ENCODE assay signal across 21 cellular contexts in the genomic region with DNA sequence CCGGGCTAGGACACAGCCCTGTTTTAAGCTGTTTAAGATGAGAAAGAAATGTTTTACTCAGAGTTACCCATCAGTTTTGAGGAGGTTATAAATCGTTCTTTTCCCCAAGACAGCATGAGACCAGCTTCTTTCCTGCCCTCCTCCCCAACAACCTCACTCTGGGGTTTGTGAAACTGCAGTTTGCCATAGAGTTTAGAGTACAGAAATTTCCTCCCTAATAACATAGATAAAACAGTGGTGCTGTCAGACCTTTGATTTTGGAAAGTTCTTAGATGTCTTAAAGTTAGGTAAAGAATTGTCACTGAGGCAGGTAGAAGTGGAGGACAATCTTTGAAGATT.
DNase-seq lines count a peak whose midpoint lies in the region; ATAC-seq and TF ChIP-seq lines count a peak whose summit lies in the region.
"Had no signal": no experiment of that assay in that cellular context is flagged by ENCODE, and none has a peak within 500 bp of the region (broad histone marks: within the 10 kb centered on the region; RNA-seq: fewer than 3 reads in every experiment).

No MANE protein-coding gene starts in this region.

- no peak for DNase-seq in Right ventricle myocardium inferior (ENCODE audit: missing footprints)
- no peak for DNase-seq in cardiac septum (ENCODE audit: low spot score)
- no peak for DNase-seq in hepatocyte (ENCODE audit: low spot score)
- no peak for DNase-seq in aorta
- no peak for DNase-seq in GM19238 (ENCODE audit: insufficient read length, low spot score)
- no peak for DNase-seq in inferior parietal cortex (ENCODE audit: extremely low spot score)
- no peak for DNase-seq in GM10266 (ENCODE audit: extremely low spot score)
- DNase-seq: activated CD8-positive, alpha-beta T cell treated with anti-CD3 and anti-CD28 coated beads, Interleukin-2, amount 10 ng/mL, durations not matched to agents 7 days and 5 days; activated naive CD4-positive, alpha-beta T cell treated with Interleukin-2 at 50 U/mL for 16 hours; activated T-cell treated with anti-CD3 and anti-CD28 coated beads, Interleukin-2, amount 50 U/mL, for 24 hours; NCI-H1436 treated with DMSO at 0.1 percent for 48 hours; NCI-H2171 treated with DMSO at 0.1 percent for 48 hours; spleen; stimulated activated CD4-positive, alpha-beta T cell treated with anti-CD3 and anti-CD28 coated beads, Interleukin-4, amount 100 ng/mL, for 24 hours; T-cell had no signal

- no peaks in the 10 kb centered on the region for H3K9me3 ChIP-seq in hepatocyte (ENCODE audit: low read depth)
- H3K9me3 ChIP-seq in aorta (ENCODE audit: control insufficient read depth, low read length): no peaks in the 10 kb centered on the region
- H3K9me3 ChIP-seq: gastrocnemius medialis, psoas muscle, spleen, tibial nerve had no signal

- H4K20me1 ChIP-seq in hepatocyte (ENCODE audit: insufficient read depth, poor library complexity, severe bottlenecking): no peaks in the 10 kb centered on the region

- ATAC-seq in Right ventricle myocardium inferior: peak; percentile 20
- ATAC-seq in SK-N-SH treated with all-trans-retinoic acid at 6 μM for 48 hours: no peak
- ATAC-seq in aorta (ENCODE audit: low FRiP score): peak; percentile 56
- ATAC-seq: activated CD4-positive, CD25-positive, alpha-beta regulatory T cell treated with anti-CD3 and anti-CD28 coated beads, Interleukin-2, amount 50 U/mL, for 24 hours; activated CD8-positive, alpha-beta T cell treated with anti-CD3 and anti-CD28 coated beads, Interleukin-2, amount 10 ng/mL, durations not matched to agents 7 days and 5 days; gastrocnemius medialis; T-cell had no signal

- no peaks in the 10 kb centered on the region for H3K27me3 ChIP-seq in hepatocyte
- H3K27me3 ChIP-seq in aorta (ENCODE audit: control insufficient read depth in 1 of 2, insufficient read depth in 2 of 2, low read length in 1 of 2): no peaks in the 10 kb centered on the region
- H3K27me3 ChIP-seq: gastrocnemius medialis, spleen, tibial nerve had no signal

- H3K79me2 ChIP-seq in hepatocyte: no peaks in the 10 kb centered on the region

- H3K4me2 ChIP-seq in hepatocyte: no peak overlapping the region

- no peaks in the 10 kb centered on the region for H3K9me2 ChIP-seq in hepatocyte (replicated peaks; ENCODE audit: insufficient read depth)

- no peak overlapping the region for H2AFZ ChIP-seq in hepatocyte

- intact Hi-C loops in Right ventricle myocardium inferior (cut with DNase I): no loop called here
- intact Hi-C loops in cardiac septum (cut with DNase I): no loop called here
- intact Hi-C loops in aorta (cut with DNase I): no loop called here

- TF ChIP-seq CTCF in hepatocyte (IDR thresholded peaks at IDR 0.05; ENCODE audit: poor library complexity): no peak
- no peak for TF ChIP-seq CTCF in GM10266 (IDR thresholded peaks at IDR 0.05; ENCODE audit: control insufficient read depth, insufficient read depth, low read depth, missing control alignments)

- H3K27ac ChIP-seq in hepatocyte: peak overlapping the region; percentile 50
- H3K27ac ChIP-seq in aorta (ENCODE audit: low read depth in 1 of 2, low read length in 2 of 2): peak overlapping the region in 1 of 2 donors; percentile 33
- H3K27ac ChIP-seq: gastrocnemius medialis, HL-60, psoas muscle had no signal

- H3K36me3 ChIP-seq in hepatocyte (replicated peaks; ENCODE audit: insufficient read depth, low read depth): no peaks in the 10 kb centered on the region
- peaks cover 0 to 1% of the 10 kb centered on the region in 2 donors for H3K36me3 ChIP-seq in aorta (ENCODE audit: control insufficient read depth in 1 of 2, insufficient read depth in 2 of 2, low read length in 1 of 2)
- H3K36me3 ChIP-seq: gastrocnemius medialis, spleen, tibial nerve had no signal

- WGBS in hepatocyte (ENCODE audit: low lambda C conversion rate, missing lambda C conversion rate): 50% methylated on average over 2 of the region's 2 CpGs
- WGBS in aorta, 2 donors: 2 to 3% methylated on average over 2 of the region's 2 CpGs

- H3K4me1 ChIP-seq in hepatocyte (ENCODE audit: insufficient read depth): peaks cover 25% of the 10 kb centered on the region
- peaks cover 2 to 8% of the 10 kb centered on the region in 2 donors for H3K4me1 ChIP-seq in aorta (ENCODE audit: control insufficient read depth in 1 of 2, insufficient read depth in 2 of 2, low read length in 2 of 2)

- H3K4me3 ChIP-seq in hepatocyte: no peak overlapping the region
- no peak overlapping the region for H3K4me3 ChIP-seq in aorta (ENCODE audit: low read length in 2 of 2)
- H3K4me3 ChIP-seq: gastrocnemius medialis, psoas muscle, spleen, tibial nerve had no signal

TF ChIP-seq in SK-N-SH treated with all-trans-retinoic acid at 6 μM for 48 hours, 23 proteins besides CTCF, POLR2A, EP300 and RAD21:
- TF ChIP-seq TCF4 (CRISPR knock-in tag; IDR thresholded peaks at IDR 0.05; ENCODE audit: borderline replicate concordance): 0 out of 2 replicates have a peak, but pooled peaks have one; percentile 13
- no peak for TF ChIP-seq OSR1 (CRISPR knock-in tag; IDR thresholded peaks at IDR 0.05)
- TF ChIP-seq, protein P1, sequence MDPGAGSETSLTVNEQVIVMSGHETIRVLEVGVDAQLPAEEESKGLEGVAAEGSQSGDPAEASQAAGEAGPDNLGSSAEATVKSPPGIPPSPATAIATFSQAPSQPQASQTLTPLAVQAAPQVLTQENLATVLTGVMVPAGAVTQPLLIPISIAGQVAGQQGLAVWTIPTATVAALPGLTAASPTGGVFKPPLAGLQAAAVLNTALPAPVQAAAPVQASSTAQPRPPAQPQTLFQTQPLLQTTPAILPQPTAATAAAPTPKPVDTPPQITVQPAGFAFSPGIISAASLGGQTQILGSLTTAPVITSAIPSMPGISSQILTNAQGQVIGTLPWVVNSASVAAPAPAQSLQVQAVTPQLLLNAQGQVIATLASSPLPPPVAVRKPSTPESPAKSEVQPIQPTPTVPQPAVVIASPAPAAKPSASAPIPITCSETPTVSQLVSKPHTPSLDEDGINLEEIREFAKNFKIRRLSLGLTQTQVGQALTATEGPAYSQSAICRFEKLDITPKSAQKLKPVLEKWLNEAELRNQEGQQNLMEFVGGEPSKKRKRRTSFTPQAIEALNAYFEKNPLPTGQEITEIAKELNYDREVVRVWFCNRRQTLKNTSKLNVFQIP (CRISPR knock-in tag; IDR thresholded peaks at IDR 0.05; ENCODE audit: borderline replicate concordance, low read depth): no peak
- TF ChIP-seq RARB (CRISPR knock-in tag; IDR thresholded peaks at IDR 0.05): no peak
- TF ChIP-seq BACH2 (CRISPR knock-in tag; IDR thresholded peaks at IDR 0.05; ENCODE audit: borderline replicate concordance): no peak
- TF ChIP-seq ARNTL (CRISPR knock-in tag; IDR thresholded peaks at IDR 0.05; ENCODE audit: borderline replicate concordance, low read depth): no peak
